In the genomic region with DNA sequence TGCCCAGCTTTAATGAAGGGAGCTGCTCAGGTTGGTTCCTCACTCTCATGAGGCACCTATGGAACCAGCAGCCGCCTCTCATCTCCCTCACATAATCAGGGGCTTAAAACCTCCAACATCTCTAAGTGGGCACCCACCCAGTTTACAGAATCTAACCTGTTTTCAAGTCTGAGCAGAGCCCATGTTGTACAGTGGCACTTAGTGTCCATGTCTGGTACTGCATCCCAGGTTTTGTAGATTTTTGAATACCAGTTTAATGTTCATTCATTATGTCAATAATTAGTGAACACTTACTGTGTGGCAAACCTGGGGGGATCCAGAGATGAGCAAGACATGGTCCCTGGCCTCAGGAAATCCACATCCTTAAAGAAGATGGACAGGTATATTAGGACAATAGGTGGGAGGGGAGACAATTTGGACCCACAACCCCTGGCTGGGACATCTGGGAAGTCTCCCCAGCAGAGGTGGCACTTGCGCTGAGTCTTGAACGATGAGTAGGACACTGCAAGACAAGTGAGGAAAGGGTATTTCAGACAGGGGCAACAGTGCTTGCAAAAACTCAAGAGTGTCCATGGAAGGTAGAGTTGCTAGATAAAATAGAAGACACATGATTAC, we compare ENCODE assay signal across 8 cellular contexts.
A peak's percentile ranks its signal among the peaks of the same experiment; 100 is the strongest.
DNase-seq lines count a peak whose midpoint lies in the region; ATAC-seq and TF ChIP-seq lines count a peak whose summit lies in the region.

No MANE protein-coding gene starts in this region.

- H3K4me3 ChIP-seq in AG04450 (ENCODE audit: low read depth, low read length) = no peak overlapping the region

- peaks cover 3% of the 10 kb centered on the region; the same call in 1 of the 2 replicates for H3K9me3 ChIP-seq in AG04450 (ENCODE audit: control insufficient read depth, insufficient read depth, low read length)

- H3K9me3 Mint-ChIP-seq in endothelial cell (ENCODE audit: unreplicated experiment) (no peaks in the 10 kb centered on the region), nephron (no peaks in the 10 kb centered on the region)

- H3K27ac ChIP-seq in AG04450 (ENCODE audit: low read depth, low read length) = peak overlapping the region; percentile 11

- H3K4me3 Mint-ChIP-seq in endothelial cell (ENCODE audit: unreplicated experiment) (no peak overlapping the region), nephron (no peak overlapping the region)

- no peak overlapping the region for H3K27ac Mint-ChIP-seq in endothelial cell (ENCODE audit: unreplicated experiment)
- H3K27ac Mint-ChIP-seq in nephron = peak overlapping the region; percentile 5 to 36 (median 17)

- TF ChIP-seq CTCF in AG04450 (IDR thresholded peaks at IDR 0.05; ENCODE audit: low read depth, low read length) (peak; percentile 80), GM12873 (IDR thresholded peaks at IDR 0.05; ENCODE audit: insufficient read depth, low read depth, low read length, missing control alignments) (peak; percentile 78), endothelial cell (IDR thresholded peaks at IDR 0.05; ENCODE audit: unreplicated experiment) (peak; percentile 87), nephron (IDR thresholded peaks at IDR 0.05; ENCODE audit: unreplicated experiment in 3 of 3) (peak; percentile 83 to 89 (median 89))

- no peak for DNase-seq in AG04450 (ENCODE audit: low read depth, low spot score)
- DNase-seq in NCI-H69 (lab: John Stamatoyannopoulos, UW) = peak; percentile 42
- peak; percentile 33 for DNase-seq in endothelial cell (ENCODE audit: low spot score)
- no peak for DNase-seq in SIG-M5 (lab: John Stamatoyannopoulos, UW)
- DNase-seq in central memory CD4-positive, alpha-beta T cell = no peak

- H3K27me3 ChIP-seq in AG04450 (ENCODE audit: control insufficient read depth, insufficient read depth, low read length) = no peaks in the 10 kb centered on the region

- peaks cover 5% of the 10 kb centered on the region for H3K27me3 Mint-ChIP-seq in endothelial cell (ENCODE audit: unreplicated experiment)
- peaks cover 16% of the 10 kb centered on the region for H3K27me3 Mint-ChIP-seq in nephron (ENCODE audit: low read depth)

- H3K4me1 Mint-ChIP-seq in endothelial cell (ENCODE audit: unreplicated experiment) (peaks cover 4% of the 10 kb centered on the region), nephron (peaks cover 7% of the 10 kb centered on the region)

- POLR2A ChIA-PET in AG04450 (lab: Yijun Ruan, JAX) = no interaction called here

- H3K36me3 Mint-ChIP-seq in endothelial cell (ENCODE audit: low read depth, unreplicated experiment) (peaks cover 6% of the 10 kb centered on the region), nephron (ENCODE audit: low read depth) (peaks cover 27% of the 10 kb centered on the region)

- CTCF ChIA-PET in AG04450 (lab: Charles Lee) = interaction anchor here (0.9 to 5.1 kb wide), 10 partner anchors 8 to 216 kb away, joined by 3 to 49 read pairs (median 6); no protein-coding TSS in a partner anchor

- ATAC-seq in GM19324 (IDR thresholded peaks at IDR 0.05; ENCODE audit: low FRiP score, unreplicated experiment) = no peak

Comparison
In these comparisons a context has a peak if more than half of its experiments do, and no peak if none do; other contexts are left out.
1. DNase-seq: peak in NCI-H69 (single experiment) and endothelial cell (single experiment); none in AG04450 (single experiment), SIG-M5 (single experiment) and central memory CD4-positive, alpha-beta T cell (single experiment).
2. Peak in every context shown above with its lines, with median percentiles within 50 percentile points of each other: CTCF ChIP-seq.